ENCODE assay signal across 16 cellular contexts in genomic region chr2:199469514-199470360, GRCh38. TPM values are rescaled to one million over a fixed set of nuclear protein-coding genes. Genes with fewer than 3 reads are reported as not detected.
DNase-seq lines count a peak whose midpoint lies in the region; ATAC-seq and TF ChIP-seq lines count a peak whose summit lies in the region.
"Had no signal": no experiment of that assay in that cellular context is flagged by ENCODE, and none has a peak within 500 bp of the region (broad histone marks: within the 10 kb centered on the region; RNA-seq: fewer than 3 reads in every experiment).

No MANE protein-coding gene starts in this region.

- POLR2A ChIA-PET in naive thymus-derived CD8-positive, alpha-beta T cell (lab: Charles Lee), result no interaction called here

- no peak for ATAC-seq in natural killer cell treated with Interleukin-12 subunit alpha and Interleukin-12 subunit beta and Interleukin-15 and Interleukin-18, amount 100 ng/mL, for 72 hours
- no peak for ATAC-seq in natural killer cell
- no peak for ATAC-seq in naive thymus-derived CD8-positive, alpha-beta T cell
- ATAC-seq: left cardiac atrium; stimulated activated effector memory CD8-positive, alpha-beta T cell treated with anti-CD3 and anti-CD28 coated beads, Interleukin-12 subunit alpha, Interleukin-12 subunit beta, amount 100 ng/mL, for 72 hours had no signal

- H3K4me3 Mint-ChIP-seq in natural killer cell treated with Interleukin-12 subunit alpha and Interleukin-12 subunit beta and Interleukin-15 and Interleukin-18, amount 100 ng/mL, for 72 hours, result peak overlapping the region; percentile 30
- H3K4me3 Mint-ChIP-seq in natural killer cell (no peak overlapping the region), type B pancreatic cell (peak overlapping the region; percentile 81)
- H3K4me3 Mint-ChIP-seq in naive thymus-derived CD8-positive, alpha-beta T cell, result peak overlapping the region; percentile 42 to 78 (median 64)
- H3K4me3 Mint-ChIP-seq: activated CD4-positive, alpha-beta memory T cell treated with anti-CD3 and anti-CD28 coated beads, Interleukin-2, amount 10 ng/mL, durations not matched to agents 7 days and 5 days; stimulated activated effector memory CD8-positive, alpha-beta T cell treated with anti-CD3 and anti-CD28 coated beads, Interleukin-12 subunit alpha, Interleukin-12 subunit beta, amount 100 ng/mL, for 72 hours had no signal

- H3K4me1 Mint-ChIP-seq in natural killer cell treated with Interleukin-12 subunit alpha and Interleukin-12 subunit beta and Interleukin-15 and Interleukin-18, amount 100 ng/mL, for 72 hours (ENCODE audit: low read depth in 2 of 2), result peaks cover 5 to 16% of the 10 kb centered on the region in 2 donors
- H3K4me1 Mint-ChIP-seq in natural killer cell, result peaks cover 5 to 20% of the 10 kb centered on the region in 2 donors
- peaks cover 9 to 32% (median 15%) of the 10 kb centered on the region in 4 donors for H3K4me1 Mint-ChIP-seq in naive thymus-derived CD8-positive, alpha-beta T cell
- peaks cover 19% of the 10 kb centered on the region for H3K4me1 Mint-ChIP-seq in type B pancreatic cell (ENCODE audit: unreplicated experiment)

- peaks cover 3% of the 10 kb centered on the region for H3K9me3 Mint-ChIP-seq in natural killer cell treated with Interleukin-12 subunit alpha and Interleukin-12 subunit beta and Interleukin-15 and Interleukin-18, amount 100 ng/mL, for 72 hours
- H3K9me3 Mint-ChIP-seq in natural killer cell (peaks cover 2 to 5% of the 10 kb centered on the region in 2 donors), type B pancreatic cell (no peaks in the 10 kb centered on the region)
- H3K9me3 Mint-ChIP-seq in naive thymus-derived CD8-positive, alpha-beta T cell, result peaks cover 0 to 20% (median 9%) of the 10 kb centered on the region in 9 donors
- H3K9me3 Mint-ChIP-seq: activated CD4-positive, alpha-beta memory T cell treated with anti-CD3 and anti-CD28 coated beads, Interleukin-2, amount 10 ng/mL, durations not matched to agents 7 days and 5 days had no signal

- WGBS in testis, 2 donors, result 7 to 11% methylated on average over 19 to 30 of the region's 30 CpGs

- H3K36me3 ChIP-seq in testis (ENCODE audit: low read depth, missing control alignments), result no peaks in the 10 kb centered on the region
- H3K36me3 ChIP-seq: sigmoid colon had no signal

- H3K4me1 ChIP-seq in testis, result peaks cover 6% of the 10 kb centered on the region

- no peak for TF ChIP-seq CTCF in natural killer cell (IDR thresholded peaks at IDR 0.05)
- no peak for TF ChIP-seq CTCF in dorsolateral prefrontal cortex (IDR thresholded peaks at IDR 0.05 in 54 of 56, conservative IDR thresholded peaks at IDR 0.05 in 2 of 56; ENCODE audit: low read depth in 1 of 56, partially characterized antibody in 56 of 56)
- TF ChIP-seq CTCF in type B pancreatic cell (conservative IDR thresholded peaks at IDR 0.05), result no peak
- no peak for TF ChIP-seq CTCF in testis (IDR thresholded peaks at IDR 0.05)

- H3K4me3 ChIP-seq in dorsolateral prefrontal cortex, result peak overlapping the region in 57 of 59 donors; percentile 3 to 68 (median 51)
- H3K4me3 ChIP-seq in testis, result peak overlapping the region in 1 of 2 donors; percentile 31

- H3K9me3 ChIP-seq in testis, result no peaks in the 10 kb centered on the region
- H3K9me3 ChIP-seq: sigmoid colon had no signal

- H3K27ac ChIP-seq in dorsolateral prefrontal cortex (peak overlapping the region in 55 of 59 donors; percentile 4 to 96 (median 76)), testis (no peak overlapping the region)
- H3K27ac ChIP-seq: sigmoid colon had no signal

- H3K27me3 ChIP-seq in dorsolateral prefrontal cortex (peaks cover 0 to 100% (median 73%) of the 10 kb centered on the region in 45 donors), testis (no peaks in the 10 kb centered on the region)

- no peak for TF ChIP-seq POLR2A in testis (IDR thresholded peaks at IDR 0.05)

- DNase-seq in natural killer cell treated with Interleukin-12 subunit alpha and Interleukin-12 subunit beta and Interleukin-15 and Interleukin-18, amount 100 ng/mL, for 72 hours (ENCODE audit: low spot score), result no peak
- DNase-seq in natural killer cell (no peak), dorsolateral prefrontal cortex (no peak), type B pancreatic cell (ENCODE audit: extremely low spot score, unreplicated experiment) (no peak), DMS79 treated with DMSO at 0.1 percent for 48 hours (lab: John Stamatoyannopoulos, UW) (no peak), testis (no peak), GM19240 (ENCODE audit: insufficient read length, low spot score) (no peak)
- DNase-seq in naive thymus-derived CD8-positive, alpha-beta T cell, result no peak
- DNase-seq: activated CD4-positive, alpha-beta memory T cell treated with anti-CD3 and anti-CD28 coated beads, Interleukin-2, amount 10 ng/mL, durations not matched to agents 7 days and 5 days; cerebellar nuclear complex; HCEC 1CT; left cardiac atrium; NCI-H1694 treated with DMSO at 0.1 percent for 48 hours had no signal

- peaks cover 9% of the 10 kb centered on the region for H3K36me3 Mint-ChIP-seq in natural killer cell treated with Interleukin-12 subunit alpha and Interleukin-12 subunit beta and Interleukin-15 and Interleukin-18, amount 100 ng/mL, for 72 hours
- H3K36me3 Mint-ChIP-seq in natural killer cell (peaks cover 18% of the 10 kb centered on the region), type B pancreatic cell (no peaks in the 10 kb centered on the region)
- peaks cover 0 to 24% (median 11%) of the 10 kb centered on the region in 3 donors for H3K36me3 Mint-ChIP-seq in naive thymus-derived CD8-positive, alpha-beta T cell

- H3K27ac Mint-ChIP-seq in natural killer cell treated with Interleukin-12 subunit alpha and Interleukin-12 subunit beta and Interleukin-15 and Interleukin-18, amount 100 ng/mL, for 72 hours, result no peak overlapping the region
- H3K27ac Mint-ChIP-seq in natural killer cell (no peak overlapping the region), type B pancreatic cell (no peak overlapping the region)
- H3K27ac Mint-ChIP-seq in naive thymus-derived CD8-positive, alpha-beta T cell, result peak overlapping the region in 1 of 10 donors; percentile 86
- H3K27ac Mint-ChIP-seq: activated CD4-positive, alpha-beta memory T cell treated with anti-CD3 and anti-CD28 coated beads, Interleukin-2, amount 10 ng/mL, durations not matched to agents 7 days and 5 days; activated naive CD4-positive, alpha-beta T cell treated with anti-CD3 and anti-CD28 coated beads, Interleukin-2, amount 50 U/mL, for 24 hours; stimulated activated effector memory CD8-positive, alpha-beta T cell treated with anti-CD3 and anti-CD28 coated beads, Interleukin-12 subunit alpha, Interleukin-12 subunit beta, amount 100 ng/mL, for 72 hours had no signal

- intact Hi-C loops in natural killer cell (cut with micrococcal nuclease), result loop anchor here (10.0 kb wide), 1 partner anchor 1145 kb away; no protein-coding TSS in a partner anchor
- intact Hi-C loops in dorsolateral prefrontal cortex (cut with DNase I), result loop anchor here (10.0 kb wide), 6 partner anchors 115 to 455 kb away; partner anchors contain the start of gene FTCDNL1 (in 1 of the 2)
- intact Hi-C loops in testis (cut with DNase I; ENCODE audit: low total_unique reads), result no loop called here

- H3K27me3 Mint-ChIP-seq in natural killer cell treated with Interleukin-12 subunit alpha and Interleukin-12 subunit beta and Interleukin-15 and Interleukin-18, amount 100 ng/mL, for 72 hours, result peaks cover 58 to 81% of the 10 kb centered on the region in 2 donors
- H3K27me3 Mint-ChIP-seq in natural killer cell (ENCODE audit: low read depth in 2 of 2) (peaks cover 77 to 88% of the 10 kb centered on the region in 2 donors), type B pancreatic cell (peaks cover 98% of the 10 kb centered on the region)
- peaks cover 65 to 95% (median 82%) of the 10 kb centered on the region in 5 donors for H3K27me3 Mint-ChIP-seq in naive thymus-derived CD8-positive, alpha-beta T cell

RNA-seq across cellular contexts. Expression of gene SATB2, which starts 12.0 kb away (rescaled TPM):
- 1 to 10 TPM in 1 of 2 donors, under 1 TPM in 1; 0.71 to 1.5 TPM for total RNA-seq in natural killer cell treated with Interleukin-12 subunit alpha and Interleukin-12 subunit beta and Interleukin-15 and Interleukin-18, amount 100 ng/mL, for 72 hours
- total RNA-seq in natural killer cell (1 to 10 TPM in 1 of 3 donors, under 1 TPM in 2; 0.73 to 2.8 (median 0.79) TPM), dorsolateral prefrontal cortex (100 to 1,000 TPM in 117 of 120 experiments, 10 to 100 TPM in 3; 77.2 to 202 (median 149) TPM), type B pancreatic cell (ENCODE audit: low replicate concordance) (3.2 and 19.1 TPM in 2 replicates), testis (10 to 100 TPM; 14.1 to 15.1 TPM)
- under 1 TPM; 0.49 to 0.74 TPM for total RNA-seq in naive thymus-derived CD8-positive, alpha-beta T cell
- under 1 TPM in 2 of 3 donors, not detected in 1; 0.02 to 0.43 TPM for polyA plus RNA-seq in naive thymus-derived CD8-positive, alpha-beta T cell
- 5.1 TPM for polyA plus RNA-seq in testis (ENCODE audit: insufficient read depth, low read depth, low replicate concordance)

Comparison
In these comparisons a context has a peak if more than half of its experiments do, and no peak if none do; other contexts are left out.
1. H3K27ac ChIP-seq: peak in dorsolateral prefrontal cortex (55 of 59); none in testis (0 of 2).